Comparison of ENCODE assay signal across 20 cellular contexts in genomic region chr13:25112856-25113255, GRCh38. TPM values are rescaled to one million over a fixed set of nuclear protein-coding genes. Genes with fewer than 3 reads are reported as not detected.
DNase-seq lines count a peak whose midpoint lies in the region; ATAC-seq lines count a peak whose summit lies in the region.
"Had no signal": no experiment of that assay in that cellular context is flagged by ENCODE, and none has a peak within 500 bp of the region (broad histone marks: within the 10 kb centered on the region; RNA-seq: fewer than 3 reads in every experiment).

No MANE protein-coding gene starts in this region.

- POLR2A ChIA-PET in naive thymus-derived CD8-positive, alpha-beta T cell (lab: Charles Lee), result no interaction called here

- no peaks in the 10 kb centered on the region for H3K36me3 Mint-ChIP-seq in naive thymus-derived CD8-positive, alpha-beta T cell
- H3K36me3 Mint-ChIP-seq: CD8-positive, alpha-beta memory T cell had no signal

- H3K27ac Mint-ChIP-seq in naive thymus-derived CD8-positive, alpha-beta T cell, result no peak overlapping the region
- H3K27ac Mint-ChIP-seq: CD8-positive, alpha-beta memory T cell; T-helper 1 cell treated with Interleukin-12 subunit alpha and Interleukin-12 subunit beta and Interleukin-4 antibody, amounts not matched to agents 30 μg/mL and 1 μg/mL, for 36 hours had no signal

- DNase-seq in DMS 273 (lab: John Stamatoyannopoulos, UW; ENCODE audit: unreplicated experiment), result peak; percentile 64
- DNase-seq in DMS 273 treated with DMSO at 0.1 percent for 48 hours (lab: John Stamatoyannopoulos, UW), result no peak
- peak; percentile 95 for DNase-seq in NCI-H524 treated with DMSO at 0.1 percent for 48 hours (lab: John Stamatoyannopoulos, UW)
- peak; percentile 41 for DNase-seq in globus pallidus (ENCODE audit: low spot score)
- no peak for DNase-seq in EL
- no peak for DNase-seq in HCEC 1CT
- DNase-seq in naive thymus-derived CD8-positive, alpha-beta T cell, result no peak
- DNase-seq: CD8-positive, alpha-beta memory T cell; H7; NCI-H1105; NCI-H1694; NCI-H2107; NCI-H446 treated with DMSO at 0.1 percent for 48 hours; NK-92 treated with Interleukin-12 subunit alpha and Interleukin-12 subunit beta, amount 100 ng/mL, for 24 hours; RPMI8226; SIG-M5 had no signal

- no peak overlapping the region for H3K4me3 Mint-ChIP-seq in naive thymus-derived CD8-positive, alpha-beta T cell
- H3K4me3 Mint-ChIP-seq: CD8-positive, alpha-beta memory T cell; T-helper 1 cell treated with Interleukin-12 subunit alpha and Interleukin-12 subunit beta and Interleukin-4 antibody, amounts not matched to agents 30 μg/mL and 1 μg/mL, for 36 hours had no signal

- H3K9me3 Mint-ChIP-seq in naive thymus-derived CD8-positive, alpha-beta T cell, result peaks cover 0 to 8% (median 0%) of the 10 kb centered on the region in 9 donors
- H3K9me3 Mint-ChIP-seq: CD8-positive, alpha-beta memory T cell; T-helper 1 cell treated with Interleukin-12 subunit alpha and Interleukin-12 subunit beta and Interleukin-4 antibody, amounts not matched to agents 30 μg/mL and 1 μg/mL, for 36 hours had no signal

- H3K4me1 Mint-ChIP-seq in naive thymus-derived CD8-positive, alpha-beta T cell, result no peaks in the 10 kb centered on the region
- H3K4me1 Mint-ChIP-seq: CD8-positive, alpha-beta memory T cell had no signal

- H3K27me3 Mint-ChIP-seq in naive thymus-derived CD8-positive, alpha-beta T cell, result peaks cover 10 to 39% (median 22%) of the 10 kb centered on the region in 5 donors

- ATAC-seq in GM18858 (IDR thresholded peaks at IDR 0.05; ENCODE audit: unreplicated experiment), result no peak
- ATAC-seq in naive thymus-derived CD8-positive, alpha-beta T cell, result no peak

RNA-seq across cellular contexts. Expression of gene PABPC3, which starts 16.9 kb away (rescaled TPM):
- 1 to 10 TPM; 1.0 to 1.1 TPM for total RNA-seq in naive thymus-derived CD8-positive, alpha-beta T cell
- under 1 TPM; 0.07 to 0.16 (median 0.12) TPM for polyA plus RNA-seq in naive thymus-derived CD8-positive, alpha-beta T cell
- total RNA-seq: LHCN-M2 had no signal
- polyA plus RNA-seq: BJ had no signal

RNA-seq across cellular contexts. Expression of gene AMER2, which starts 59.2 kb away (rescaled TPM):
- not detected for total RNA-seq in naive thymus-derived CD8-positive, alpha-beta T cell
- polyA plus RNA-seq in naive thymus-derived CD8-positive, alpha-beta T cell, result under 1 TPM in 1 of 3 donors, not detected in 2; 0.14 TPM
- total RNA-seq: CD8-positive, alpha-beta memory T cell; LHCN-M2 had no signal
- polyA plus RNA-seq: BJ; CD8-positive, alpha-beta memory T cell had no signal

Comparison
In these comparisons a context has a peak if more than half of its experiments do, and no peak if none do; other contexts are left out.
1. DNase-seq: peak in DMS 273 (single experiment), NCI-H524 treated with DMSO at 0.1 percent for 48 hours (single experiment) and globus pallidus (single experiment); none in DMS 273 treated with DMSO at 0.1 percent for 48 hours (single experiment), EL (single experiment), HCEC 1CT (single experiment) and naive thymus-derived CD8-positive, alpha-beta T cell (0 of 10).